ENCODE assay signal across 9 cellular contexts in genomic region chr10:15719899-15720634, GRCh38. TPM values are rescaled to one million over a fixed set of nuclear protein-coding genes. Genes with fewer than 3 reads are reported as not detected.
DNase-seq lines count a peak whose midpoint lies in the region; ATAC-seq and TF ChIP-seq lines count a peak whose summit lies in the region.
"Had no signal": no experiment of that assay in that cellular context is flagged by ENCODE, and none has a peak within 500 bp of the region (broad histone marks: within the 10 kb centered on the region; RNA-seq: fewer than 3 reads in every experiment).

Gene ITGA8 (minus strand): TSS chr10:15719922. CDS start chr10:15719771, 151 bp downstream.

- H3K27me3 ChIP-seq in Peyer's patch (peaks cover 0 to 4% of the 10 kb centered on the region in 2 donors), heart right ventricle (peaks cover 8 to 62% (median 44%) of the 10 kb centered on the region in 7 donors)

- ATAC-seq in heart right ventricle (peak; percentile 55 to 77 (median 68)), HG02642 (IDR thresholded peaks at IDR 0.05; ENCODE audit: poor library complexity, unreplicated experiment) (no peak), omental fat pad (ENCODE audit: low FRiP score) (no peak)
- ATAC-seq: K562 had no signal

- H3K9me3 ChIP-seq in Peyer's patch = no peaks in the 10 kb centered on the region
- H3K9me3 ChIP-seq in heart right ventricle = no peaks in the 10 kb centered on the region

- intact Hi-C loops in heart right ventricle (cut with DNase I) = loop anchor here in 8 of 10 donors (5.0 to 10.0 kb wide), 7 partner anchors 65 to 293 kb away; no protein-coding TSS in a partner anchor

- H3K27ac ChIP-seq in Peyer's patch (peak within 1 kb of the TSS; percentile 52 to 65 (median 58)), heart right ventricle (peak within 1 kb of the TSS in 4 of 10 donors; percentile 18 to 53 (median 29))

- TF ChIP-seq CTCF in GM20000 (IDR thresholded peaks at IDR 0.05; ENCODE audit: extremely low read depth, missing control alignments) (no peak), Peyer's patch (IDR thresholded peaks at IDR 0.05) (peak in 4 of 6 experiments; percentile 12 to 28 (median 16)), heart right ventricle (IDR thresholded peaks at IDR 0.05) (peak in 8 of 9 donors; percentile 3 to 58 (median 38)), omental fat pad (IDR thresholded peaks at IDR 0.05) (no peak)

- H3K4me1 ChIP-seq in Peyer's patch (no peaks in the 10 kb centered on the region), heart right ventricle (peaks cover 0 to 20% (median 8%) of the 10 kb centered on the region in 9 donors)

- WGBS in heart right ventricle, 2 donors = 13% methylated on average over 33 of the region's 33 CpGs

- DNase-seq in GM20000 (ENCODE audit: low spot score) (peak; percentile 40), Peyer's patch (no peak), heart right ventricle (peak; percentile 37 to 38), skeletal muscle cell (ENCODE audit: low read depth) (no peak), pons (ENCODE audit: low spot score) (no peak), omental fat pad (ENCODE audit: low spot score) (no peak), NCI-H226 (no peak)

- H3K36me3 ChIP-seq in Peyer's patch (no peaks in the 10 kb centered on the region), heart right ventricle (no peaks in the 10 kb centered on the region)

- H3K4me3 ChIP-seq in Peyer's patch = peak within 1 kb of the TSS; percentile 30 to 57 (median 45)
- H3K4me3 ChIP-seq in heart right ventricle = peak within 1 kb of the TSS; percentile 31 to 61 (median 53)
- H3K4me3 ChIP-seq in skeletal muscle cell (ENCODE audit: low read depth, low read length) = peak within 1 kb of the TSS; percentile 29
- H3K4me3 ChIP-seq: K562 had no signal

- no peak for TF ChIP-seq POLR2A in Peyer's patch (IDR thresholded peaks at IDR 0.05)

RNA-seq across cellular contexts. Expression of gene ITGA8, which starts in this region (rescaled TPM):
- total RNA-seq in Peyer's patch (10 to 100 TPM in 1 of 4 donors, 1 to 10 TPM in 3; 2.4 to 13.2 (median 3.9) TPM), heart right ventricle (1 to 10 TPM in 8 of 10 donors, under 1 TPM in 2; 0.62 to 4.2 (median 2.1) TPM), omental fat pad (10 to 100 TPM in 1 of 4 donors, 1 to 10 TPM in 3; 1.1 to 13.9 (median 2.2) TPM)
- 1 to 10 TPM; 1.6 to 2.2 TPM for polyA plus RNA-seq in heart right ventricle

Comparison
In these comparisons a context has a peak if more than half of its experiments do, and no peak if none do; other contexts are left out.
1. DNase-seq: peak in GM20000 (single experiment) and heart right ventricle (2 of 2); none in Peyer's patch (0 of 3), skeletal muscle cell (single experiment), pons (single experiment), omental fat pad (single experiment) and NCI-H226 (single experiment).
2. CTCF ChIP-seq: peak in Peyer's patch (4 of 6) and heart right ventricle (8 of 9); none in GM20000 (single experiment) and omental fat pad (0 of 3).
3. ATAC-seq: peak in heart right ventricle (8 of 8); none in HG02642 (single experiment) and omental fat pad (single experiment).
4. Peak in every context shown above with its lines, with median percentiles within 50 percentile points of each other: H3K4me3 ChIP-seq.